Comparison of ENCODE assay signal across 9 cellular contexts in genomic region chr2:152497481-152498052, GRCh38.
DNase-seq lines count a peak whose midpoint lies in the region; ATAC-seq, FAIRE-seq and TF ChIP-seq lines count a peak whose summit lies in the region.
"Had no signal": no experiment of that assay in that cellular context is flagged by ENCODE, and none has a peak within 500 bp of the region (broad histone marks: within the 10 kb centered on the region; RNA-seq: fewer than 3 reads in every experiment).

No MANE protein-coding gene starts in this region.

- H3K9me3 ChIP-seq in adrenal gland (replicated peaks in 1 of 3) (no peaks in the 10 kb centered on the region), osteoblast (ENCODE audit: low read depth, low read length) (no peaks in the 10 kb centered on the region)

- H3K4me1 ChIP-seq in adrenal gland (replicated peaks in 1 of 2) (peaks cover 42 to 61% of the 10 kb centered on the region in 2 donors), osteoblast (ENCODE audit: insufficient read depth, low read length) (peaks cover 17% of the 10 kb centered on the region)

- TF ChIP-seq CTCF in adrenal gland (IDR thresholded peaks at IDR 0.05) (no peak), osteoblast (IDR thresholded peaks at IDR 0.05; ENCODE audit: extremely low read depth, low read depth, low read length) (no peak)

- H3K27ac ChIP-seq in adrenal gland (peak overlapping the region in 4 of 5 donors; percentile 1 to 77 (median 39)), osteoblast (ENCODE audit: low read depth, low read length) (no peak overlapping the region)

- H3K36me3 ChIP-seq in adrenal gland (replicated peaks in 1 of 2) (no peaks in the 10 kb centered on the region), osteoblast (ENCODE audit: insufficient read depth, low read length) (no peaks in the 10 kb centered on the region)
- H3K36me3 ChIP-seq: heart left ventricle had no signal

- intact Hi-C loops in adrenal gland (cut with DNase I): no loop called here

- no peak for TF ChIP-seq POLR2A in adrenal gland (IDR thresholded peaks at IDR 0.05)

- peak overlapping the region; percentile 33 for H3K4me2 ChIP-seq in osteoblast (ENCODE audit: insufficient read depth, low read length)

- 18 to 30% (median 25%) methylated on average over 3 of the region's 3 CpGs for WGBS in adrenal gland, 4 donors

- ATAC-seq in GM18519 (IDR thresholded peaks at IDR 0.05; ENCODE audit: low FRiP score, unreplicated experiment): peak; percentile 72
- peak; percentile 74 for ATAC-seq in HG03103 (IDR thresholded peaks at IDR 0.05; ENCODE audit: low read depth, unreplicated experiment)
- ATAC-seq: heart left ventricle had no signal

- DNase-seq in adrenal gland (peak; percentile 39 to 86 (median 72)), osteoblast (ENCODE audit: insufficient read length, low spot score, missing footprints) (no peak), NCI-H2171 treated with DMSO at 0.1 percent for 48 hours (lab: John Stamatoyannopoulos, UW) (no peak), GM19239 (ENCODE audit: insufficient read length, low spot score) (no peak), NCI-H1417 (lab: John Stamatoyannopoulos, UW) (no peak)
- DNase-seq in stimulated activated CD4-positive, alpha-beta T cell treated with anti-CD3 and anti-CD28 coated beads, Interleukin-4, amount 100 ng/mL, for 24 hours: no peak

- H3K4me3 ChIP-seq in adrenal gland (no peak overlapping the region), osteoblast (ENCODE audit: insufficient read depth, low read length) (no peak overlapping the region)

- no peak for FAIRE-seq in GM19239 (lab: Jason Lieb, UNC)

- H3K27me3 ChIP-seq in adrenal gland (no peaks in the 10 kb centered on the region), osteoblast (ENCODE audit: insufficient read depth, low read length) (no peaks in the 10 kb centered on the region)
- H3K27me3 ChIP-seq: heart left ventricle had no signal

- peaks cover 56% of the 10 kb centered on the region for H3K79me2 ChIP-seq in osteoblast (ENCODE audit: insufficient read depth, low read length)

- no peaks in the 10 kb centered on the region for H4K20me1 ChIP-seq in osteoblast (ENCODE audit: insufficient read depth, low read length)

- no peak overlapping the region for H2AFZ ChIP-seq in osteoblast (ENCODE audit: low read length)

Comparison
In these comparisons a context has a peak if more than half of its experiments do, and no peak if none do; other contexts are left out.
1. DNase-seq: peak in adrenal gland (7 of 7); none in osteoblast (single experiment), NCI-H2171 treated with DMSO at 0.1 percent for 48 hours (single experiment), GM19239 (single experiment), stimulated activated CD4-positive, alpha-beta T cell treated with anti-CD3 and anti-CD28 coated beads, Interleukin-4, amount 100 ng/mL, for 24 hours (single experiment) and NCI-H1417 (0 of 3).